In genomic region chr5:133434336-133434735, GRCh38 we compare ENCODE assay signal across 16 cellular contexts.
DNase-seq lines count a peak whose midpoint lies in the region; ATAC-seq and TF ChIP-seq lines count a peak whose summit lies in the region.
"Had no signal": no experiment of that assay in that cellular context is flagged by ENCODE, and none has a peak within 500 bp of the region (broad histone marks: within the 10 kb centered on the region; RNA-seq: fewer than 3 reads in every experiment).

No MANE protein-coding gene starts in this region.

- H2AFZ ChIP-seq in PC-3 (ENCODE audit: low read length): no peak overlapping the region

- no peaks in the 10 kb centered on the region for H3K9me3 ChIP-seq in PC-3 (ENCODE audit: low read length)
- H3K9me3 ChIP-seq: BLaER1, Caco-2, HAP-1 had no signal

- no peaks in the 10 kb centered on the region for H3K4me1 ChIP-seq in PC-3 (ENCODE audit: insufficient read depth, low read length)
- H3K4me1 ChIP-seq: BLaER1, Caco-2 had no signal

- BruUV-seq in PC-3 (replicated peaks; lab: Mats Ljungman, UMichigan): no TSS peak

- H3K9ac ChIP-seq in PC-3 (ENCODE audit: low read length): no peak overlapping the region
- H3K9ac ChIP-seq: BLaER1 had no signal

- POLR2A ChIA-PET in PC-3 (lab: Charles Lee; ENCODE audit: unreplicated experiment): no interaction called here

- peak; percentile 82 for DNase-seq in LNCaP clone FGC (ENCODE audit: low read depth)
- peak; percentile 26 for DNase-seq in PC-3
- peak; percentile 20 for DNase-seq in epithelial cell of prostate (ENCODE audit: low read depth, low spot score)
- no peak for DNase-seq in stimulated activated naive B cell treated with anti-CD40 and anti-IgM and Interleukin-4, amounts not matched to agents 10 μg/mL and 1 μg/mL and 100 μg/mL, for 72 hours
- DNase-seq in activated gamma-delta T cell treated with Interleukin-2 at 50 U/mL for 16 hours: no peak
- DNase-seq in NCI-H2171 (lab: John Stamatoyannopoulos, UW): no peak
- DNase-seq: Caco-2; CD4-positive, CD25-positive, alpha-beta regulatory T cell; CD8-positive, alpha-beta T cell; DMS153; DND-41; GOT3; HFFc6 had no signal

- H3K27ac ChIP-seq in PC-3 (ENCODE audit: low read length) (no peak overlapping the region), epithelial cell of prostate (no peak overlapping the region)
- H3K27ac ChIP-seq: BLaER1 had no signal

- peaks cover 7 to 14% of the 10 kb centered on the region in 2 donors for H3K4me1 Mint-ChIP-seq in stimulated activated naive B cell treated with anti-CD40 and anti-IgM and Interleukin-4, amounts not matched to agents 10 μg/mL and 1 μg/mL and 100 μg/mL, for 72 hours
- H3K4me1 Mint-ChIP-seq: CD4-positive, CD25-positive, alpha-beta regulatory T cell had no signal

- H3K27me3 Mint-ChIP-seq in stimulated activated naive B cell treated with anti-CD40 and anti-IgM and Interleukin-4, amounts not matched to agents 10 μg/mL and 1 μg/mL and 100 μg/mL, for 72 hours: peaks cover 0 to 19% of the 10 kb centered on the region in 2 donors

- H3K27me3 ChIP-seq in PC-3 (ENCODE audit: low read length): no peaks in the 10 kb centered on the region
- H3K27me3 ChIP-seq: BLaER1 had no signal

- TF ChIP-seq CTCF in LNCaP clone FGC (IDR thresholded peaks at IDR 0.05; ENCODE audit: control insufficient read depth, extremely low read depth, insufficient read depth) (no peak), PC-3 (conservative IDR thresholded peaks at IDR 0.05; ENCODE audit: low read depth, low read length) (no peak)

- no peak overlapping the region for H3K4me3 ChIP-seq in LNCaP clone FGC (ENCODE audit: low read depth, low read length)
- H3K4me3 ChIP-seq in PC-3 (ENCODE audit: low read length): no peak overlapping the region
- H3K4me3 ChIP-seq: BLaER1, HAP-1 had no signal

- no peaks in the 10 kb centered on the region for H3K36me3 Mint-ChIP-seq in stimulated activated naive B cell treated with anti-CD40 and anti-IgM and Interleukin-4, amounts not matched to agents 10 μg/mL and 1 μg/mL and 100 μg/mL, for 72 hours
- H3K36me3 Mint-ChIP-seq: CD4-positive, CD25-positive, alpha-beta regulatory T cell; CD8-positive, alpha-beta T cell had no signal

- no peaks in the 10 kb centered on the region for H3F3A ChIP-seq in PC-3 (ENCODE audit: low read length, unreplicated experiment)

- H3K27ac Mint-ChIP-seq in stimulated activated naive B cell treated with anti-CD40 and anti-IgM and Interleukin-4, amounts not matched to agents 10 μg/mL and 1 μg/mL and 100 μg/mL, for 72 hours: no peak overlapping the region
- H3K27ac Mint-ChIP-seq: B cell; CD4-positive, CD25-positive, alpha-beta regulatory T cell; CD8-positive, alpha-beta T cell; HFFc6 had no signal

- no peaks in the 10 kb centered on the region for H3K9me3 Mint-ChIP-seq in stimulated activated naive B cell treated with anti-CD40 and anti-IgM and Interleukin-4, amounts not matched to agents 10 μg/mL and 1 μg/mL and 100 μg/mL, for 72 hours
- H3K9me3 Mint-ChIP-seq: CD4-positive, CD25-positive, alpha-beta regulatory T cell; CD8-positive, alpha-beta T cell; HFFc6 had no signal

- H3K4me3 Mint-ChIP-seq in stimulated activated naive B cell treated with anti-CD40 and anti-IgM and Interleukin-4, amounts not matched to agents 10 μg/mL and 1 μg/mL and 100 μg/mL, for 72 hours: no peak overlapping the region
- H3K4me3 Mint-ChIP-seq: B cell; CD4-positive, CD25-positive, alpha-beta regulatory T cell; CD8-positive, alpha-beta T cell; HFFc6 had no signal

- H3K36me3 ChIP-seq in PC-3 (ENCODE audit: low read depth, low read length): no peaks in the 10 kb centered on the region
- H3K36me3 ChIP-seq: BLaER1, HAP-1 had no signal

- no peaks in the 10 kb centered on the region for H3K9me2 ChIP-seq in PC-3 (replicated peaks; ENCODE audit: low read length)

- H3K4me2 ChIP-seq in PC-3 (ENCODE audit: low read length): no peak overlapping the region
- H3K4me2 ChIP-seq: BLaER1 had no signal

- no peak for ATAC-seq in PC-3
- no peak for ATAC-seq in stimulated activated naive B cell treated with anti-CD40 and anti-IgM and Interleukin-4, amounts not matched to agents 10 μg/mL and 1 μg/mL and 100 μg/mL, for 72 hours (replicated peaks)
- ATAC-seq: CD8-positive, alpha-beta T cell had no signal

- no peaks in the 10 kb centered on the region for H4K20me1 ChIP-seq in PC-3 (ENCODE audit: low read length)
- H4K20me1 ChIP-seq: BLaER1 had no signal

- intact Hi-C loops in PC-3 (cut with micrococcal nuclease): no loop called here

- CTCF ChIA-PET in PC-3 (lab: Charles Lee): no interaction called here

- no peaks in the 10 kb centered on the region for H3K79me2 ChIP-seq in PC-3 (ENCODE audit: low read length)

Comparison
In these comparisons a context has a peak if more than half of its experiments do, and no peak if none do; other contexts are left out.
1. DNase-seq: peak in LNCaP clone FGC (single experiment), PC-3 (single experiment) and epithelial cell of prostate (single experiment); none in stimulated activated naive B cell treated with anti-CD40 and anti-IgM and Interleukin-4, amounts not matched to agents 10 μg/mL and 1 μg/mL and 100 μg/mL, for 72 hours (single experiment), activated gamma-delta T cell treated with Interleukin-2 at 50 U/mL for 16 hours (single experiment) and NCI-H2171 (single experiment).